In the genomic region with DNA sequence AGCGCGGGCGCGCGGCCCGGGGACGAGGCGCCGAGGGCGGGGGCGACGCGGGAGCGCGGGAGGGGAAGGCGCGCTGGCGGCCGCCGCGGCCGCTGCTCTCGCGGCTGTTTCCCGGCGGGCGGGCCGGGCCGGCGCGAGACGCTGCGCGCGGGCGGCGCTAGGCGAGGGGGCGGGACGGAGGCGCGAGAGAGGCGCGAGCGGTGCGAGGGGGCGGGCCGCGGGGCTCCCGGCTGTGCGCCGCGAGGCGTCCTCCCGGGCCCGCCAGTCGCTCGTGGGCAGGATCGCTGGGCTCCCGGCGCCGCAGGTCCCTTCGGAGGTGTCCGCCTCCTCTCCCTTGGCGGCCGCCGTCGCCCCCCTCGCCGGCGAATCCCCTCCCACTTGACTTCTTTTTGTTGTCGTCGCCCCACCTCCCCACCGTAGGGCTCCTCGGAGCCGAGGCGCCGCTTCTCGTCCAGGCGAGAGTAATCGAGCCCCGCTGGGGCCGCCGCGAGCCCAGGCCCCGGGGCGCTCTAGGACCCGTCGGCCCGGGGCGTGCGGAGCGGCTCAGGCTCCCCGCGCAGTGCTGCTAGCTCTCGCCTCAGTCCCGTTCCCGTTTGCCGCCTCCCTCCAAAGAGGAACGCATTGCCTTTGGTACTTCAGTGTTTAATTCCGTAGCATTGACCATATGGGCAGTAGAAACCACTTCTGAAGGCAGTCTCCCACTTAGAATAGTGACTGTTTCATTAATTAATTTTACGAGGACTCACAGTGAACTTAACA, we compare ENCODE assay signal across 1 cellular context.
TF ChIP-seq lines count a peak whose summit lies in the region.

RANBP9 (minus strand) TSS at position 110 of the 759 bp plus-strand sequence. CDS start 330 bp downstream, outside the sequence.

TF ChIP-seq in K562, 482 proteins besides CTCF, POLR2A, EP300 and RAD21 (continued from another document and continues in another):
- peak; percentile 73 for TF ChIP-seq ZBTB40 (IDR thresholded peaks at IDR 0.05)
- no peak for TF ChIP-seq ZBTB40 (CRISPR knock-in tag; IDR thresholded peaks at IDR 0.05)
- TF ChIP-seq CCNT2 (IDR thresholded peaks at IDR 0.05; ENCODE audit: borderline replicate concordance, extremely low read depth, insufficient read length, low read depth, low read length), result peak; percentile 87
- peak; percentile 70; the same call in 1 of the 2 replicates for TF ChIP-seq EP400 (IDR thresholded peaks at IDR 0.05)
- TF ChIP-seq, protein P1, sequence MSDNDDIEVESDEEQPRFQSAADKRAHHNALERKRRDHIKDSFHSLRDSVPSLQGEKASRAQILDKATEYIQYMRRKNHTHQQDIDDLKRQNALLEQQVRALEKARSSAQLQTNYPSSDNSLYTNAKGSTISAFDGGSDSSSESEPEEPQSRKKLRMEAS (CRISPR knock-in tag; IDR thresholded peaks at IDR 0.05), result peak; percentile 82
- TF ChIP-seq RBFOX2 (IDR thresholded peaks at IDR 0.05; ENCODE audit: low read depth, low read length), result peak; percentile 92
- peak; percentile 43 for TF ChIP-seq FIP1L1 (IDR thresholded peaks at IDR 0.05; ENCODE audit: low read depth, low read length, poor library complexity, severe bottlenecking)
- TF ChIP-seq NCOA2 (IDR thresholded peaks at IDR 0.05; ENCODE audit: partially characterized antibody in 2 of 2), result no peak
- no peak for TF ChIP-seq RHOXF2B (CRISPR knock-in tag; conservative IDR thresholded peaks at IDR 0.05)
- peak in 1 of 2 experiments; percentile 29; a peak in 1 of 4 replicates for TF ChIP-seq SRF (CRISPR knock-in tag; IDR thresholded peaks at IDR 0.05)
- TF ChIP-seq TARDBP (IDR thresholded peaks at IDR 0.05), result peak; percentile 96
- TF ChIP-seq KAT7 (CRISPR knock-in tag; IDR thresholded peaks at IDR 0.05; ENCODE audit: borderline replicate concordance), result peak; percentile 93; the same call in 1 of the 2 replicates
- 0 out of 2 replicates have a peak, but pooled peaks have one; percentile 40 for TF ChIP-seq ZNF165 (CRISPR knock-in tag; IDR thresholded peaks at IDR 0.05; ENCODE audit: borderline replicate concordance)
- TF ChIP-seq CAMTA2 (CRISPR knock-in tag; conservative IDR thresholded peaks at IDR 0.05), result 0 out of 2 replicates have a peak, but pooled peaks have one; percentile 67
- TF ChIP-seq, protein P2, sequence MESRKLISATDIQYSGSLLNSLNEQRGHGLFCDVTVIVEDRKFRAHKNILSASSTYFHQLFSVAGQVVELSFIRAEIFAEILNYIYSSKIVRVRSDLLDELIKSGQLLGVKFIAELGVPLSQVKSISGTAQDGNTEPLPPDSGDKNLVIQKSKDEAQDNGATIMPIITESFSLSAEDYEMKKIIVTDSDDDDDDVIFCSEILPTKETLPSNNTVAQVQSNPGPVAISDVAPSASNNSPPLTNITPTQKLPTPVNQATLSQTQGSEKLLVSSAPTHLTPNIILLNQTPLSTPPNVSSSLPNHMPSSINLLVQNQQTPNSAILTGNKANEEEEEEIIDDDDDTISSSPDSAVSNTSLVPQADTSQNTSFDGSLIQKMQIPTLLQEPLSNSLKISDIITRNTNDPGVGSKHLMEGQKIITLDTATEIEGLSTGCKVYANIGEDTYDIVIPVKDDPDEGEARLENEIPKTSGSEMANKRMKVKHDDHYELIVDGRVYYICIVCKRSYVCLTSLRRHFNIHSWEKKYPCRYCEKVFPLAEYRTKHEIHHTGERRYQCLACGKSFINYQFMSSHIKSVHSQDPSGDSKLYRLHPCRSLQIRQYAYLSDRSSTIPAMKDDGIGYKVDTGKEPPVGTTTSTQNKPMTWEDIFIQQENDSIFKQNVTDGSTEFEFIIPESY (CRISPR knock-in tag; IDR thresholded peaks at IDR 0.05), result peak; percentile 62
- TF ChIP-seq, protein P3, sequence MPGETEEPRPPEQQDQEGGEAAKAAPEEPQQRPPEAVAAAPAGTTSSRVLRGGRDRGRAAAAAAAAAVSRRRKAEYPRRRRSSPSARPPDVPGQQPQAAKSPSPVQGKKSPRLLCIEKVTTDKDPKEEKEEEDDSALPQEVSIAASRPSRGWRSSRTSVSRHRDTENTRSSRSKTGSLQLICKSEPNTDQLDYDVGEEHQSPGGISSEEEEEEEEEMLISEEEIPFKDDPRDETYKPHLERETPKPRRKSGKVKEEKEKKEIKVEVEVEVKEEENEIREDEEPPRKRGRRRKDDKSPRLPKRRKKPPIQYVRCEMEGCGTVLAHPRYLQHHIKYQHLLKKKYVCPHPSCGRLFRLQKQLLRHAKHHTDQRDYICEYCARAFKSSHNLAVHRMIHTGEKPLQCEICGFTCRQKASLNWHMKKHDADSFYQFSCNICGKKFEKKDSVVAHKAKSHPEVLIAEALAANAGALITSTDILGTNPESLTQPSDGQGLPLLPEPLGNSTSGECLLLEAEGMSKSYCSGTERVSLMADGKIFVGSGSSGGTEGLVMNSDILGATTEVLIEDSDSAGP (CRISPR knock-in tag; IDR thresholded peaks at IDR 0.05), result 0 out of 2 replicates have a peak, but pooled peaks have one; percentile 57
- TF ChIP-seq ZNF408 (CRISPR knock-in tag; IDR thresholded peaks at IDR 0.05; ENCODE audit: low read depth), result no peak
- TF ChIP-seq ZFP36 (IDR thresholded peaks at IDR 0.05; ENCODE audit: low read depth, low read length, partially characterized antibody), result peak; percentile 25
- peak; percentile 91 for TF ChIP-seq PHF21A (IDR thresholded peaks at IDR 0.05; ENCODE audit: borderline replicate concordance, low read depth)
- peak; percentile 79 for TF ChIP-seq ZNF175 (CRISPR knock-in tag; IDR thresholded peaks at IDR 0.05; ENCODE audit: low read depth)
- TF ChIP-seq, protein P4, sequence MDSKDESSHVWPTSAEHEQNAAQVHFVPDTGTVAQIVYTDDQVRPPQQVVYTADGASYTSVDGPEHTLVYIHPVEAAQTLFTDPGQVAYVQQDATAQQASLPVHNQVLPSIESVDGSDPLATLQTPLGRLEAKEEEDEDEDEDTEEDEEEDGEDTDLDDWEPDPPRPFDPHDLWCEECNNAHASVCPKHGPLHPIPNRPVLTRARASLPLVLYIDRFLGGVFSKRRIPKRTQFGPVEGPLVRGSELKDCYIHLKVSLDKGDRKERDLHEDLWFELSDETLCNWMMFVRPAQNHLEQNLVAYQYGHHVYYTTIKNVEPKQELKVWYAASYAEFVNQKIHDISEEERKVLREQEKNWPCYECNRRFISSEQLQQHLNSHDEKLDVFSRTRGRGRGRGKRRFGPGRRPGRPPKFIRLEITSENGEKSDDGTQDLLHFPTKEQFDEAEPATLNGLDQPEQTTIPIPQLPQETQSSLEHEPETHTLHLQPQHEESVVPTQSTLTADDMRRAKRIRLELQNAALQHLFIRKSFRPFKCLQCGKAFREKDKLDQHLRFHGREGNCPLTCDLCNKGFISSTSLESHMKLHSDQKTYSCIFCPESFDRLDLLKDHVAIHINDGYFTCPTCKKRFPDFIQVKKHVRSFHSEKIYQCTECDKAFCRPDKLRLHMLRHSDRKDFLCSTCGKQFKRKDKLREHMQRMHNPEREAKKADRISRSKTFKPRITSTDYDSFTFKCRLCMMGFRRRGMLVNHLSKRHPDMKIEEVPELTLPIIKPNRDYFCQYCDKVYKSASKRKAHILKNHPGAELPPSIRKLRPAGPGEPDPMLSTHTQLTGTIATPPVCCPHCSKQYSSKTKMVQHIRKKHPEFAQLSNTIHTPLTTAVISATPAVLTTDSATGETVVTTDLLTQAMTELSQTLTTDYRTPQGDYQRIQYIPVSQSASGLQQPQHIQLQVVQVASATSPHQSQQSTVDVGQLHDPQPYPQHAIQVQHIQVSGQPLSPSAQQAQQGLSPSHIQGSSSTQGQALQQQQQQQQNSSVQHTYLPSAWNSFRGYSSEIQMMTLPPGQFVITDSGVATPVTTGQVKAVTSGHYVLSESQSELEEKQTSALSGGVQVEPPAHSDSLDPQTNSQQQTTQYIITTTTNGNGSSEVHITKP (IDR thresholded peaks at IDR 0.05; ENCODE audit: partially characterized antibody), result peak; percentile 40
- TF ChIP-seq RB1 (IDR thresholded peaks at IDR 0.05; ENCODE audit: low read depth), result peak; percentile 91
- TF ChIP-seq, protein P5, sequence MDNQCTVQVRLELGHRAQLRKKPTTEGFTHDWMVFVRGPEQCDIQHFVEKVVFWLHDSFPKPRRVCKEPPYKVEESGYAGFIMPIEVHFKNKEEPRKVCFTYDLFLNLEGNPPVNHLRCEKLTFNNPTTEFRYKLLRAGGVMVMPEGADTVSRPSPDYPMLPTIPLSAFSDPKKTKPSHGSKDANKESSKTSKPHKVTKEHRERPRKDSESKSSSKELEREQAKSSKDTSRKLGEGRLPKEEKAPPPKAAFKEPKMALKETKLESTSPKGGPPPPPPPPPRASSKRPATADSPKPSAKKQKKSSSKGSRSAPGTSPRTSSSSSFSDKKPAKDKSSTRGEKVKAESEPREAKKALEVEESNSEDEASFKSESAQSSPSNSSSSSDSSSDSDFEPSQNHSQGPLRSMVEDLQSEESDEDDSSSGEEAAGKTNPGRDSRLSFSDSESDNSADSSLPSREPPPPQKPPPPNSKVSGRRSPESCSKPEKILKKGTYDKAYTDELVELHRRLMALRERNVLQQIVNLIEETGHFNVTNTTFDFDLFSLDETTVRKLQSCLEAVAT (IDR thresholded peaks at IDR 0.05), result peak in 1 of 2 experiments; percentile 100; a peak in 2 of 4 replicates
- TF ChIP-seq ZBTB2 (IDR thresholded peaks at IDR 0.05), result no peak; the same call in 1 of the 2 replicates
- TF ChIP-seq, protein P6, sequence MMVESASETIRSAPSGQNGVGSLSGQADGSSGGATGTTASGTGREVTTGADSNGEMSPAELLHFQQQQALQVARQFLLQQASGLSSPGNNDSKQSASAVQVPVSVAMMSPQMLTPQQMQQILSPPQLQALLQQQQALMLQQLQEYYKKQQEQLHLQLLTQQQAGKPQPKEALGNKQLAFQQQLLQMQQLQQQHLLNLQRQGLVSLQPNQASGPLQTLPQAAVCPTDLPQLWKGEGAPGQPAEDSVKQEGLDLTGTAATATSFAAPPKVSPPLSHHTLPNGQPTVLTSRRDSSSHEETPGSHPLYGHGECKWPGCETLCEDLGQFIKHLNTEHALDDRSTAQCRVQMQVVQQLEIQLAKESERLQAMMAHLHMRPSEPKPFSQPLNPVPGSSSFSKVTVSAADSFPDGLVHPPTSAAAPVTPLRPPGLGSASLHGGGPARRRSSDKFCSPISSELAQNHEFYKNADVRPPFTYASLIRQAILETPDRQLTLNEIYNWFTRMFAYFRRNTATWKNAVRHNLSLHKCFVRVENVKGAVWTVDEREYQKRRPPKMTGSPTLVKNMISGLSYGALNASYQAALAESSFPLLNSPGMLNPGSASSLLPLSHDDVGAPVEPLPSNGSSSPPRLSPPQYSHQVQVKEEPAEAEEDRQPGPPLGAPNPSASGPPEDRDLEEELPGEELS (CRISPR knock-in tag; IDR thresholded peaks at IDR 0.05; ENCODE audit: borderline replicate concordance), result 0 out of 2 replicates have a peak, but pooled peaks have one; percentile 36
- peak in 1 of 2 experiments; percentile 86; a peak in 2 of 4 replicates for TF ChIP-seq HDAC1 (IDR thresholded peaks at IDR 0.05)
- peak; percentile 89 for TF ChIP-seq L3MBTL2 (IDR thresholded peaks at IDR 0.05)
